In genomic region chr17:40018211-40019121, GRCh38 we compare ENCODE assay signal across 12 cellular contexts. TPM values are rescaled to one million over a fixed set of nuclear protein-coding genes. Genes with fewer than 3 reads are reported as not detected.
DNase-seq lines count a peak whose midpoint lies in the region; TF ChIP-seq lines count a peak whose summit lies in the region.
"Had no signal": no experiment of that assay in that cellular context is flagged by ENCODE, and none has a peak within 500 bp of the region (broad histone marks: within the 10 kb centered on the region; RNA-seq: fewer than 3 reads in every experiment).

No MANE protein-coding gene starts in this region.

- H3K4me1 Mint-ChIP-seq in HFFc6 (ENCODE audit: low read depth): peaks cover 91% of the 10 kb centered on the region

- H3K4me2 ChIP-seq in skeletal muscle satellite cell (ENCODE audit: low read length) (peak overlapping the region; percentile 94), Karpas-422 (ENCODE audit: low read depth, low read length, poor library complexity, severe bottlenecking) (no peak overlapping the region)

- H3K4me3 Mint-ChIP-seq in HFFc6: peak overlapping the region; percentile 80

- H3K4me3 ChIP-seq in breast epithelium: peak overlapping the region in 1 of 3 donors; percentile 28
- peak overlapping the region; percentile 15; the same call in 1 of the 2 replicates for H3K4me3 ChIP-seq in iPS-18c (ENCODE audit: insufficient read depth, low read depth, low read length)
- peak overlapping the region; percentile 72 for H3K4me3 ChIP-seq in skeletal muscle satellite cell (ENCODE audit: low read length)
- no peak overlapping the region for H3K4me3 ChIP-seq in Karpas-422 (ENCODE audit: low read length)

- TF ChIP-seq CTCF in HFFc6 (IDR thresholded peaks at IDR 0.05) (no peak), breast epithelium (IDR thresholded peaks at IDR 0.05) (no peak)

- peak overlapping the region; percentile 87 for H3K9ac ChIP-seq in skeletal muscle satellite cell (ENCODE audit: low read depth, low read length)
- H3K9ac ChIP-seq in Karpas-422 (ENCODE audit: low read length): no peak overlapping the region

- H3K9me3 Mint-ChIP-seq in HFFc6: no peaks in the 10 kb centered on the region

- H2AFZ ChIP-seq in Karpas-422 (ENCODE audit: low read length): no peak overlapping the region

- intact Hi-C loops in breast epithelium (cut with DNase I; ENCODE audit: low total_unique reads): no loop called here

- peak overlapping the region; percentile 98 for H3K27ac Mint-ChIP-seq in HFFc6

- H3K36me3 ChIP-seq in breast epithelium (no peaks in the 10 kb centered on the region), skeletal muscle satellite cell (ENCODE audit: insufficient read depth, low read length) (peaks cover 27% of the 10 kb centered on the region), Karpas-422 (ENCODE audit: insufficient read depth, low read length) (no peaks in the 10 kb centered on the region)

- no peaks in the 10 kb centered on the region for H3K79me2 ChIP-seq in Karpas-422 (ENCODE audit: low read length)

- no peaks in the 10 kb centered on the region for H3K9me2 ChIP-seq in Karpas-422 (replicated peaks; ENCODE audit: insufficient read depth, low read length)

- H3K9me3 ChIP-seq in breast epithelium (no peaks in the 10 kb centered on the region), iPS-18c (ENCODE audit: control insufficient read depth, insufficient read depth, low read length) (no peaks in the 10 kb centered on the region), skeletal muscle satellite cell (replicated peaks; ENCODE audit: low read length) (no peaks in the 10 kb centered on the region), Karpas-422 (ENCODE audit: low read length) (no peaks in the 10 kb centered on the region)

- no peak for DNase-seq in HFFc6
- no peak for DNase-seq in breast epithelium (ENCODE audit: low spot score in 2 of 2)
- no peak for DNase-seq in 8988T
- no peak for DNase-seq in activated CD4-positive, alpha-beta T cell treated with anti-CD3 and anti-CD28 coated beads, Interleukin-2, amount 50 U/mL, for 48 hours
- no peak for DNase-seq in activated CD4-positive, alpha-beta T cell treated with anti-CD3 and anti-CD28 coated beads for 4 hours
- DNase-seq in Karpas-422: no peak
- DNase-seq: stimulated activated CD8-positive, alpha-beta memory T cell treated with anti-CD3 and anti-CD28 coated beads, Interleukin-4, amount 100 ng/mL, for 48 hours; T-helper 1 cell had no signal

- H3K27me3 Mint-ChIP-seq in HFFc6 (ENCODE audit: insufficient read depth): no peaks in the 10 kb centered on the region; the same call in 1 of the 2 replicates

- H3K36me3 Mint-ChIP-seq in HFFc6 (ENCODE audit: low read depth): no peaks in the 10 kb centered on the region

- H3K27me3 ChIP-seq in breast epithelium: no peaks in the 10 kb centered on the region
- H3K27me3 ChIP-seq in skeletal muscle satellite cell (ENCODE audit: control insufficient read depth, insufficient read depth, low read length): no peaks in the 10 kb centered on the region
- H3K27me3 ChIP-seq in Karpas-422 (ENCODE audit: low read length): no peaks in the 10 kb centered on the region

- no peaks in the 10 kb centered on the region for H4K20me1 ChIP-seq in Karpas-422 (ENCODE audit: insufficient read depth, low read depth, low read length)

- TF ChIP-seq POLR2A in breast epithelium (IDR thresholded peaks at IDR 0.05): no peak

- H3K4me1 ChIP-seq in breast epithelium (peaks cover 22 to 39% of the 10 kb centered on the region in 2 donors), skeletal muscle satellite cell (ENCODE audit: control insufficient read depth, insufficient read depth, low read length) (peaks cover 97% of the 10 kb centered on the region), Karpas-422 (ENCODE audit: low read length) (no peaks in the 10 kb centered on the region)

- H3K27ac ChIP-seq in breast epithelium (peak overlapping the region; percentile 53 to 92), Karpas-422 (ENCODE audit: low read length) (no peak overlapping the region)

RNA-seq across cellular contexts. Expression of gene CSF3, which starts 3.2 kb away (rescaled TPM):
- total RNA-seq in HFFc6 (2021; fragmentation: NEBNext Ultra II Directional; extraction: Animal tissue kit (Norgen Biotek cat#: 25700)): under 1 TPM in 5 of 6 experiments, not detected in 1; 0.31 to 0.59 (median 0.48) TPM
- total RNA-seq in breast epithelium: 10 to 100 TPM in 1 of 3 donors, under 1 TPM in 1, not detected in 1; 0.32 to 13.0 TPM
- total RNA-seq in skeletal muscle satellite cell (2012; rRNA removed): 6.8 and 15.1 TPM in 2 replicates
- not detected in 2 replicates for total RNA-seq in Karpas-422 (2014; rRNA removed; shearing (Covaris generic); ENCODE audit: low replicate concordance)
- total RNA-seq: HT1080, renal cortical epithelial cell had no signal

RNA-seq across cellular contexts. Expression of gene MED24, which starts 35.7 kb away (rescaled TPM):
- total RNA-seq in HFFc6 (2021; fragmentation: NEBNext Ultra II Directional; extraction: Animal tissue kit (Norgen Biotek cat#: 25700)): 10 to 100 TPM; 60.9 to 72.8 (median 65.3) TPM
- 10 to 100 TPM; 50.7 to 74.7 (median 59.7) TPM for total RNA-seq in breast epithelium
- 52.7 and 58.3 TPM in 2 replicates for total RNA-seq in skeletal muscle satellite cell (2012; rRNA removed)
- total RNA-seq in Karpas-422 (2014; rRNA removed; shearing (Covaris generic); ENCODE audit: low replicate concordance): 40.8 and 50.6 TPM in 2 replicates

RNA-seq across cellular contexts. Expression of gene PSMD3, which starts 37.9 kb away (rescaled TPM):
- 100 to 1,000 TPM; 143 to 169 (median 160) TPM for total RNA-seq in HFFc6 (2021; fragmentation: NEBNext Ultra II Directional; extraction: Animal tissue kit (Norgen Biotek cat#: 25700))
- total RNA-seq in breast epithelium: 10 to 100 TPM; 79.4 to 83.0 (median 81.0) TPM
- total RNA-seq in skeletal muscle satellite cell (2012; rRNA removed): 133 and 148 TPM in 2 replicates
- 87.1 and 126 TPM in 2 replicates for total RNA-seq in Karpas-422 (2014; rRNA removed; shearing (Covaris generic); ENCODE audit: low replicate concordance)

RNA-seq across cellular contexts. Expression of gene THRA, which starts 44.3 kb away (rescaled TPM):
- total RNA-seq in HFFc6 (2021; fragmentation: NEBNext Ultra II Directional; extraction: Animal tissue kit (Norgen Biotek cat#: 25700)): 10 to 100 TPM; 29.3 to 33.7 (median 30.7) TPM
- 10 to 100 TPM; 41.6 to 61.0 (median 48.1) TPM for total RNA-seq in breast epithelium
- 18.8 and 22.6 TPM in 2 replicates for total RNA-seq in skeletal muscle satellite cell (2012; rRNA removed)
- 1.7 and 2.5 TPM in 2 replicates for total RNA-seq in Karpas-422 (2014; rRNA removed; shearing (Covaris generic); ENCODE audit: low replicate concordance)

RNA-seq across cellular contexts. Expression of gene GSDMA, which starts 55.7 kb away (rescaled TPM):
- total RNA-seq in HFFc6 (2021; fragmentation: NEBNext Ultra II Directional; extraction: Animal tissue kit (Norgen Biotek cat#: 25700)): under 1 TPM; 0.11 to 0.43 (median 0.36) TPM
- 1 to 10 TPM in 1 of 3 donors, under 1 TPM in 1, not detected in 1; 0.44 to 3.4 TPM for total RNA-seq in breast epithelium
- total RNA-seq in skeletal muscle satellite cell (2012; rRNA removed): 0.22 TPM in 1 of 2 replicates, not detected in the other
- not detected in 2 replicates for total RNA-seq in Karpas-422 (2014; rRNA removed; shearing (Covaris generic); ENCODE audit: low replicate concordance)
- total RNA-seq: HT1080, renal cortical epithelial cell had no signal
